ENCODE assay signal across 9 cellular contexts in the genomic region with DNA sequence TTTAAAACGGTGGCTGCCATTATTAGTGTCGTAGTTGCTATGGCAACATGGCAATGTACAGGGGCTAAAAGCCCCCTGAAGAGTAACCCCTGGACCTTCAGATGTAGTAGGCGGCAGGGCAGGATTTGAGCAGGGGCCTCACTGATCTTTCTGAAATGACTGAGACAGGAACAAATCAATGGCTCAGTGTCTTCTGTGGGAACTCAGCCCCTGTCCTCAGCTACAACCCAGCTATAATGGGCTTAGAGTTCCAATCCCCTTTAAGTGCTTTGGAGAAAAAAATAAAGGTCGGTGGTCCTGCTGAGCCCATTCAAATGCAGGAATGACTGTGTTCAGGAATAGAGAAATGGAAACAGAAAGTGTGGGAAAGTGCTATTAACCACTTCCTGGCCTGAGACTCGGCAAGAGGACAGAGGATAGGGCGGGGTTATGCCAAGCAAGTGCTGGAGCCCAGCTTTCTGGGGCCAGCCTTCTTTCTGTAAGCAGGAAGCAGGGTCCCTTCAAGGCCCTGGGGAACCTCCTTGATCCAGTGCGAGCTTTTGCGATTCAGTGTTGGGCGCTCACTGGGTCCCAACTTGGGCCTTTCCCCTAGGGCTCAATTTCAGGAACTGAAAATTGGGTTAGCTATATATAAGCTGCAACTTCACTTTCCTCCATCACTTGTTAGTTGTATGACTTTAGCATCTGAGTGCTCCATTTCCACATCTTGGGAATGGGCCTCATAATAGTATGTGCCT.
DNase-seq lines count a peak whose midpoint lies in the region; ATAC-seq, FAIRE-seq and TF ChIP-seq lines count a peak whose summit lies in the region.
"Had no signal": no experiment of that assay in that cellular context is flagged by ENCODE, and none has a peak within 500 bp of the region (broad histone marks: within the 10 kb centered on the region; RNA-seq: fewer than 3 reads in every experiment).

No MANE protein-coding gene starts in this region.

- peak overlapping the region; percentile 35 to 55 for H3K27ac Mint-ChIP-seq in effector memory CD8-positive, alpha-beta T cell

- peak; percentile 97 for FAIRE-seq in GM18507 (lab: Jason Lieb, UNC)

- CTCF ChIA-PET in HEK293T (lab: Yijun Ruan, JAX) = interaction anchor here (1.2 to 5.1 kb wide), 2 partner anchors 58 to 62 kb away, joined by 3 to 55 read pairs; no protein-coding TSS in a partner anchor

- no peaks in the 10 kb centered on the region for H3K9me3 Mint-ChIP-seq in effector memory CD8-positive, alpha-beta T cell

- H3K27me3 Mint-ChIP-seq in effector memory CD8-positive, alpha-beta T cell = no peaks in the 10 kb centered on the region

- H3K4me3 Mint-ChIP-seq in effector memory CD8-positive, alpha-beta T cell = peak overlapping the region in 1 of 2 donors; percentile 48

- H3K4me1 Mint-ChIP-seq in effector memory CD8-positive, alpha-beta T cell (ENCODE audit: low read depth in 2 of 2) = peaks cover 15 to 17% of the 10 kb centered on the region in 2 donors

- ATAC-seq in GM21737 (IDR thresholded peaks at IDR 0.05; ENCODE audit: unreplicated experiment) = peak; percentile 79
- peak; percentile 39 for ATAC-seq in effector memory CD8-positive, alpha-beta T cell (replicated peaks)
- ATAC-seq: Panc1 had no signal

- no peaks in the 10 kb centered on the region for H3K36me3 ChIP-seq in KOPT-K1 (ENCODE audit: insufficient read depth, low read length)

- H3K36me3 Mint-ChIP-seq in effector memory CD8-positive, alpha-beta T cell (ENCODE audit: insufficient read depth) = peaks cover 4% of the 10 kb centered on the region

- POLR2A ChIA-PET in HEK293T (lab: Yijun Ruan, JAX) = no interaction called here

- DNase-seq in GM18507 (ENCODE audit: extremely low spot score, insufficient read length, low read depth) = no peak
- DNase-seq in effector memory CD8-positive, alpha-beta T cell = no peak
- no peak for DNase-seq in HEK293T (ENCODE audit: extremely low spot score)
- DNase-seq in stimulated activated CD4-positive, alpha-beta T cell treated with anti-CD3 and anti-CD28 coated beads, Interleukin-12 subunit alpha, Interleukin-12 subunit beta, amount 100 ng/mL, for 4 hours = no peak
- DNase-seq in cerebellar nuclear complex (lab: John Stamatoyannopoulos, UW) = no peak
- no peak for DNase-seq in DMS79 treated with DMSO at 0.1 percent for 48 hours (lab: John Stamatoyannopoulos, UW)

- H3K9me3 ChIP-seq in KOPT-K1 (ENCODE audit: insufficient read depth, low read length, poor library complexity, severe bottlenecking) = no peaks in the 10 kb centered on the region

- peak overlapping the region; percentile 70 for H3K27ac ChIP-seq in KOPT-K1 (ENCODE audit: low read depth, low read length, poor library complexity, severe bottlenecking)

TF ChIP-seq in HEK293T, 16 proteins besides CTCF, POLR2A, EP300 and RAD21:
- TF ChIP-seq SP1 (IDR thresholded peaks at IDR 0.05) (no peak), SUZ12 (IDR thresholded peaks at IDR 0.05) (no peak), ZNF384 (IDR thresholded peaks at IDR 0.05) (no peak), FOXM1 (IDR thresholded peaks at IDR 0.05; ENCODE audit: borderline replicate concordance) (no peak), FOXA1 (IDR thresholded peaks at IDR 0.05) (no peak), ARNT (IDR thresholded peaks at IDR 0.05) (no peak), HDGF (IDR thresholded peaks at IDR 0.05; ENCODE audit: borderline replicate concordance) (no peak)
